Comparison of ENCODE assay signal across 8 cellular contexts in the genomic region with DNA sequence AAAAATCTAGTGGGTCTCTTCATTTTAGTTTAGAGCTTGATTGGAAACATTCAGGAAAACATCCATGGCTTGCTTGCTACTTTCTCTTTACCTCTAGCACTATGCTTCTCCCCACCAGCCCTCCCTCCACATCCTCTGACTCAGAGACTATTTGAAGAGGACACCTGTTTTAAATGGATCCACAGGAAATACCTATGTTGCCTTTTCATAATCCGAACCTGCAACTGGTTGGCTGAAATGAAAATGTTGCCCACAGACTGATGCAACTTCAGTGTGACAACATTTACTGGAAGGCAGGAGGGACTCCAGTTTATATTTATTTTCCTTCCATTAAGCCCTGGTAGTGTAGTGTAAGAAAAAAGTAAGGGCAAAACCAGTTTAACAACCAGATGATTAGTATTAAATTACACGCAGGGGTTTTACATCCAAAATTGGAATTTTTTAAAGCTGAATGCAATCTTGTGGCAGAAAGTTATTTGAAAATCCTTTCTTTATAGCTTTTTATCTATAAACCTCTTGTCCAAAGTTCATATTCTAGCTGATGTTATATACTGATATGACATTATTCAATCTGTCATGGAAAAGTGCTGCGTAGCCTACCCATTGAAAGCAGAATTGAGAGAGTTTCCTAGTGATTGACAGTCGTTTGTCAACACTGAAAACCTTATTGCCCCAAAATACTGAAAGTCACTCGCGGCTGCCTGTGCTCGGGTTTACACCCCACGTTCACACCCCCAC. TPM values are rescaled to one million over a fixed set of nuclear protein-coding genes. Genes with fewer than 3 reads are reported as not detected.
DNase-seq lines count a peak whose midpoint lies in the region; ATAC-seq and TF ChIP-seq lines count a peak whose summit lies in the region.

No MANE protein-coding gene starts in this region.

- DNase-seq in DND-41 (peak; percentile 61), dedifferentiated amniotic fluid mesenchymal stem cell (ENCODE audit: extremely low spot score) (peak; percentile 60), lung microvascular endothelial cell (ENCODE audit: low read depth in 2 of 2) (peak; percentile 75 to 81), COR-L47 (lab: John Stamatoyannopoulos, UW) (no peak), KBM-7 (no peak)

- peak overlapping the region; percentile 96 for H2AFZ ChIP-seq in DND-41 (ENCODE audit: low read depth, low read length)

- H3K9ac ChIP-seq in DND-41 (ENCODE audit: low read depth, low read length) (peak overlapping the region; percentile 62), subcutaneous abdominal adipose tissue (ENCODE audit: low read length in 5 of 5) (peak overlapping the region; percentile 39 to 94 (median 92))

- H3K9me3 ChIP-seq in DND-41 (ENCODE audit: insufficient read depth, low read length, severe bottlenecking) (no peaks in the 10 kb centered on the region), subcutaneous abdominal adipose tissue (ENCODE audit: control insufficient read depth in 5 of 5, low read length in 5 of 5) (no peaks in the 10 kb centered on the region)

- no peak for TF ChIP-seq CTCF in DND-41 (IDR thresholded peaks at IDR 0.05; ENCODE audit: borderline replicate concordance, extremely low read depth, low read length, poor library complexity, severe bottlenecking)

- H3K27me3 ChIP-seq in DND-41 (ENCODE audit: insufficient read depth, low read length, poor library complexity): no peaks in the 10 kb centered on the region
- H3K27me3 ChIP-seq in subcutaneous abdominal adipose tissue (ENCODE audit: control insufficient read depth in 5 of 5, insufficient read depth in 4 of 5, low read length in 5 of 5): no peaks in the 10 kb centered on the region

- peak overlapping the region; percentile 96 for H3K4me2 ChIP-seq in DND-41 (ENCODE audit: insufficient read depth, low read length)

- H3K36me3 ChIP-seq in DND-41 (ENCODE audit: insufficient read depth, low read length): no peaks in the 10 kb centered on the region
- H3K36me3 ChIP-seq in subcutaneous abdominal adipose tissue (ENCODE audit: control insufficient read depth in 5 of 5, insufficient read depth in 5 of 5, low read length in 5 of 5): no peaks in the 10 kb centered on the region

- H3K4me1 ChIP-seq in DND-41 (ENCODE audit: insufficient read depth, low read length) (peaks cover 40% of the 10 kb centered on the region), subcutaneous abdominal adipose tissue (ENCODE audit: control insufficient read depth in 5 of 5, insufficient read depth in 5 of 5, low read length in 5 of 5) (peaks cover 0 to 29% (median 22%) of the 10 kb centered on the region in 5 donors)

- ATAC-seq in DND-41 (ENCODE audit: insufficient read depth, low read depth): peak; percentile 73
- peak; percentile 20 for ATAC-seq in HG03354 (IDR thresholded peaks at IDR 0.05; ENCODE audit: poor library complexity, severe bottlenecking, unreplicated experiment)
- ATAC-seq in SK-N-SH treated with all-trans-retinoic acid at 6 μM for 48 hours: peak; percentile 60

- H3K79me2 ChIP-seq in DND-41 (ENCODE audit: insufficient read depth, low read length): no peaks in the 10 kb centered on the region

- peak overlapping the region; percentile 70 for H3K27ac ChIP-seq in DND-41 (ENCODE audit: low read length)
- peak overlapping the region; percentile 94 for H3K27ac ChIP-seq in subcutaneous abdominal adipose tissue (ENCODE audit: low read depth, low read length)

- no peaks in the 10 kb centered on the region for H4K20me1 ChIP-seq in DND-41 (ENCODE audit: insufficient read depth, low read length)

- H3K4me3 ChIP-seq in DND-41 (ENCODE audit: low read depth in 1 of 2, low read length in 2 of 2): peak overlapping the region; percentile 77 to 90
- peak overlapping the region; percentile 78 to 86 (median 80) for H3K4me3 ChIP-seq in subcutaneous abdominal adipose tissue (ENCODE audit: low read depth in 1 of 5, low read length in 5 of 5)

- in situ Hi-C loops in KBM-7 (cut with MboI; ENCODE audit: low pct_unique_long_range_greater_than_20kb, low sequenced_read_pairs): no loop called here

TF ChIP-seq in SK-N-SH treated with all-trans-retinoic acid at 6 μM for 48 hours, 23 proteins besides CTCF, POLR2A, EP300 and RAD21:
- no peak for TF ChIP-seq CSDC2 (CRISPR knock-in tag; IDR thresholded peaks at IDR 0.05)
- no peak for TF ChIP-seq ESRRG (CRISPR knock-in tag; IDR thresholded peaks at IDR 0.05)
- TF ChIP-seq PPARA (CRISPR knock-in tag; IDR thresholded peaks at IDR 0.05; ENCODE audit: borderline replicate concordance): no peak
- no peak for TF ChIP-seq SNAI2 (CRISPR knock-in tag; IDR thresholded peaks at IDR 0.05)
- TF ChIP-seq TCF4 (CRISPR knock-in tag; IDR thresholded peaks at IDR 0.05; ENCODE audit: borderline replicate concordance): no peak
- TF ChIP-seq, protein P1, sequence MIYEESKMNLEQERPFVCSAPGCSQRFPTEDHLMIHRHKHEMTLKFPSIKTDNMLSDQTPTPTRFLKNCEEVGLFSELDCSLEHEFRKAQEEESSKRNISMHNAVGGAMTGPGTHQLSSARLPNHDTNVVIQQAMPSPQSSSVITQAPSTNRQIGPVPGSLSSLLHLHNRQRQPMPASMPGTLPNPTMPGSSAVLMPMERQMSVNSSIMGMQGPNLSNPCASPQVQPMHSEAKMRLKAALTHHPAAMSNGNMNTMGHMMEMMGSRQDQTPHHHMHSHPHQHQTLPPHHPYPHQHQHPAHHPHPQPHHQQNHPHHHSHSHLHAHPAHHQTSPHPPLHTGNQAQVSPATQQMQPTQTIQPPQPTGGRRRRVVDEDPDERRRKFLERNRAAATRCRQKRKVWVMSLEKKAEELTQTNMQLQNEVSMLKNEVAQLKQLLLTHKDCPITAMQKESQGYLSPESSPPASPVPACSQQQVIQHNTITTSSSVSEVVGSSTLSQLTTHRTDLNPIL (CRISPR knock-in tag; IDR thresholded peaks at IDR 0.05; ENCODE audit: low read depth): no peak
- TF ChIP-seq TOX (CRISPR knock-in tag; IDR thresholded peaks at IDR 0.05; ENCODE audit: borderline replicate concordance): no peak
- no peak for TF ChIP-seq ARNTL (CRISPR knock-in tag; IDR thresholded peaks at IDR 0.05; ENCODE audit: borderline replicate concordance, low read depth)
- no peak for TF ChIP-seq BACH2 (CRISPR knock-in tag; IDR thresholded peaks at IDR 0.05; ENCODE audit: borderline replicate concordance)
- TF ChIP-seq OSR1 (CRISPR knock-in tag; IDR thresholded peaks at IDR 0.05): no peak
- TF ChIP-seq, protein P2, sequence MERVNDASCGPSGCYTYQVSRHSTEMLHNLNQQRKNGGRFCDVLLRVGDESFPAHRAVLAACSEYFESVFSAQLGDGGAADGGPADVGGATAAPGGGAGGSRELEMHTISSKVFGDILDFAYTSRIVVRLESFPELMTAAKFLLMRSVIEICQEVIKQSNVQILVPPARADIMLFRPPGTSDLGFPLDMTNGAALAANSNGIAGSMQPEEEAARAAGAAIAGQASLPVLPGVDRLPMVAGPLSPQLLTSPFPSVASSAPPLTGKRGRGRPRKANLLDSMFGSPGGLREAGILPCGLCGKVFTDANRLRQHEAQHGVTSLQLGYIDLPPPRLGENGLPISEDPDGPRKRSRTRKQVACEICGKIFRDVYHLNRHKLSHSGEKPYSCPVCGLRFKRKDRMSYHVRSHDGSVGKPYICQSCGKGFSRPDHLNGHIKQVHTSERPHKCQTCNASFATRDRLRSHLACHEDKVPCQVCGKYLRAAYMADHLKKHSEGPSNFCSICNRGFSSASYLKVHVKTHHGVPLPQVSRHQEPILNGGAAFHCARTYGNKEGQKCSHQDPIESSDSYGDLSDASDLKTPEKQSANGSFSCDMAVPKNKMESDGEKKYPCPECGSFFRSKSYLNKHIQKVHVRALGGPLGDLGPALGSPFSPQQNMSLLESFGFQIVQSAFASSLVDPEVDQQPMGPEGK (CRISPR knock-in tag; IDR thresholded peaks at IDR 0.05; ENCODE audit: borderline replicate concordance): no peak
- TF ChIP-seq ISL1 (CRISPR knock-in tag; IDR thresholded peaks at IDR 0.05): no peak
- no peak for TF ChIP-seq ZNF565 (CRISPR knock-in tag; conservative IDR thresholded peaks at IDR 0.05; ENCODE audit: low read depth)
- TF ChIP-seq ZNF70 (CRISPR knock-in tag; IDR thresholded peaks at IDR 0.05): no peak
- TF ChIP-seq RARB (CRISPR knock-in tag; IDR thresholded peaks at IDR 0.05): no peak
- no peak for TF ChIP-seq GLIS3 (CRISPR knock-in tag; IDR thresholded peaks at IDR 0.05)
- TF ChIP-seq ZNF8 (CRISPR knock-in tag; IDR thresholded peaks at IDR 0.05): no peak
- no peak for TF ChIP-seq ZFP30 (CRISPR knock-in tag; IDR thresholded peaks at IDR 0.05)
- TF ChIP-seq, protein P3, sequence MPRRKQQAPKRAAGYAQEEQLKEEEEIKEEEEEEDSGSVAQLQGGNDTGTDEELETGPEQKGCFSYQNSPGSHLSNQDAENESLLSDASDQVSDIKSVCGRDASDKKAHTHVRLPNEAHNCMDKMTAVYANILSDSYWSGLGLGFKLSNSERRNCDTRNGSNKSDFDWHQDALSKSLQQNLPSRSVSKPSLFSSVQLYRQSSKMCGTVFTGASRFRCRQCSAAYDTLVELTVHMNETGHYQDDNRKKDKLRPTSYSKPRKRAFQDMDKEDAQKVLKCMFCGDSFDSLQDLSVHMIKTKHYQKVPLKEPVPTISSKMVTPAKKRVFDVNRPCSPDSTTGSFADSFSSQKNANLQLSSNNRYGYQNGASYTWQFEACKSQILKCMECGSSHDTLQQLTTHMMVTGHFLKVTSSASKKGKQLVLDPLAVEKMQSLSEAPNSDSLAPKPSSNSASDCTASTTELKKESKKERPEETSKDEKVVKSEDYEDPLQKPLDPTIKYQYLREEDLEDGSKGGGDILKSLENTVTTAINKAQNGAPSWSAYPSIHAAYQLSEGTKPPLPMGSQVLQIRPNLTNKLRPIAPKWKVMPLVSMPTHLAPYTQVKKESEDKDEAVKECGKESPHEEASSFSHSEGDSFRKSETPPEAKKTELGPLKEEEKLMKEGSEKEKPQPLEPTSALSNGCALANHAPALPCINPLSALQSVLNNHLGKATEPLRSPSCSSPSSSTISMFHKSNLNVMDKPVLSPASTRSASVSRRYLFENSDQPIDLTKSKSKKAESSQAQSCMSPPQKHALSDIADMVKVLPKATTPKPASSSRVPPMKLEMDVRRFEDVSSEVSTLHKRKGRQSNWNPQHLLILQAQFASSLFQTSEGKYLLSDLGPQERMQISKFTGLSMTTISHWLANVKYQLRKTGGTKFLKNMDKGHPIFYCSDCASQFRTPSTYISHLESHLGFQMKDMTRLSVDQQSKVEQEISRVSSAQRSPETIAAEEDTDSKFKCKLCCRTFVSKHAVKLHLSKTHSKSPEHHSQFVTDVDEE (CRISPR knock-in tag; IDR thresholded peaks at IDR 0.05): no peak
TF ChIP-seq in SK-N-SH treated with all-trans-retinoic acid at 6 μM for 48 hours: peak in this region for 0.

RNA-seq across cellular contexts. Expression of gene AIG1, which starts 0.9 kb away (rescaled TPM):
- 11.8 and 15.7 TPM in 2 replicates for total RNA-seq in lung microvascular endothelial cell

Comparison
In these comparisons a context has a peak if more than half of its experiments do, and no peak if none do; other contexts are left out.
1. ATAC-seq: peak in every context shown above with its lines; median percentile 73 in DND-41; 60 in SK-N-SH treated with all-trans-retinoic acid at 6 μM for 48 hours; 20 in HG03354.
2. DNase-seq: peak in DND-41 (single experiment), dedifferentiated amniotic fluid mesenchymal stem cell (single experiment) and lung microvascular endothelial cell (2 of 2); none in COR-L47 (single experiment) and KBM-7 (single experiment).